ENCODE assay signal across 21 cellular contexts in genomic region chr3:4399476-4399875, GRCh38.
A peak's percentile ranks its signal among the peaks of the same experiment; 100 is the strongest.
DNase-seq lines count a peak whose midpoint lies in the region; ATAC-seq, FAIRE-seq and TF ChIP-seq lines count a peak whose summit lies in the region.
"Had no signal": no experiment of that assay in that cellular context is flagged by ENCODE, and none has a peak within 500 bp of the region (broad histone marks: within the 10 kb centered on the region; RNA-seq: fewer than 3 reads in every experiment).

No MANE protein-coding gene starts in this region.

- no peak for TF ChIP-seq POLR2A in endothelial cell of umbilical vein (IDR thresholded peaks at IDR 0.05; ENCODE audit: low read depth, low read length)

- H3K9me3 ChIP-seq in endothelial cell of umbilical vein (replicated peaks; ENCODE audit: control insufficient read depth, insufficient read depth, low read length), result no peaks in the 10 kb centered on the region
- H3K9me3 ChIP-seq: BLaER1, Caco-2 had no signal

- H3K4me3 Mint-ChIP-seq in activated CD8-positive, alpha-beta T cell treated with anti-CD3 and anti-CD28 coated beads, Interleukin-2, amount 10 ng/mL, durations not matched to agents 7 days and 5 days, result no peak overlapping the region
- H3K4me3 Mint-ChIP-seq in activated CD8-positive, alpha-beta T cell treated with anti-CD3 and anti-CD28 coated beads for 36 hours, result no peak overlapping the region
- H3K4me3 Mint-ChIP-seq in nephron progenitor cell, result no peak overlapping the region
- H3K4me3 Mint-ChIP-seq: B cell; CD4-positive, CD25-positive, alpha-beta regulatory T cell; CD8-positive, alpha-beta T cell had no signal

- H3K4me1 Mint-ChIP-seq in activated CD8-positive, alpha-beta T cell treated with anti-CD3 and anti-CD28 coated beads, Interleukin-2, amount 10 ng/mL, durations not matched to agents 7 days and 5 days (ENCODE audit: low read depth), result peaks cover 39% of the 10 kb centered on the region
- peaks cover 38% of the 10 kb centered on the region for H3K4me1 Mint-ChIP-seq in activated CD8-positive, alpha-beta T cell treated with anti-CD3 and anti-CD28 coated beads for 36 hours (ENCODE audit: low read depth)
- peaks cover 15% of the 10 kb centered on the region for H3K4me1 Mint-ChIP-seq in nephron progenitor cell
- H3K4me1 Mint-ChIP-seq: B cell had no signal

- H3K4me1 ChIP-seq in endothelial cell of umbilical vein (ENCODE audit: control insufficient read depth, extremely low read depth, insufficient read depth, low read length), result peaks cover 39% of the 10 kb centered on the region
- H3K4me1 ChIP-seq: Caco-2 had no signal

- H3K27me3 Mint-ChIP-seq in activated CD8-positive, alpha-beta T cell treated with anti-CD3 and anti-CD28 coated beads, Interleukin-2, amount 10 ng/mL, durations not matched to agents 7 days and 5 days (ENCODE audit: low read depth), result no peaks in the 10 kb centered on the region
- H3K27me3 Mint-ChIP-seq in activated CD8-positive, alpha-beta T cell treated with anti-CD3 and anti-CD28 coated beads for 36 hours, result no peaks in the 10 kb centered on the region
- H3K27me3 Mint-ChIP-seq in nephron progenitor cell (ENCODE audit: low read depth, poor library complexity), result no peaks in the 10 kb centered on the region
- H3K27me3 Mint-ChIP-seq: B cell; CD4-positive, CD25-positive, alpha-beta regulatory T cell had no signal

- FAIRE-seq in endothelial cell of umbilical vein (lab: Jason Lieb, UNC), result peak; percentile 71
- FAIRE-seq: A204.1, G401.6, GM12892, H1 had no signal

- no peak overlapping the region for H3K4me3 ChIP-seq in endothelial cell of umbilical vein (replicated peaks in 1 of 3; ENCODE audit: insufficient read depth in 1 of 3, low read depth in 1 of 3, low read length in 3 of 3)
- H3K4me3 ChIP-seq: BLaER1 had no signal

- intact Hi-C loops in activated CD8-positive, alpha-beta T cell treated with anti-CD3 and anti-CD28 coated beads for 36 hours (cut with micrococcal nuclease), result no loop called here
- intact Hi-C loops in endothelial cell of umbilical vein (cut with micrococcal nuclease), result no loop called here

- peaks cover 0 to 2% of the 10 kb centered on the region in 2 experiments for H3K36me3 ChIP-seq in endothelial cell of umbilical vein (ENCODE audit: control insufficient read depth in 2 of 2, extremely low read depth in 1 of 2, insufficient read depth in 2 of 2, low read length in 2 of 2)

- POLR2A ChIA-PET in activated CD8-positive, alpha-beta T cell treated with anti-CD3 and anti-CD28 coated beads, Interleukin-2, amount 10 ng/mL, durations not matched to agents 7 days and 5 days (lab: Charles Lee), result no interaction called here
- POLR2A ChIA-PET in activated CD8-positive, alpha-beta T cell treated with anti-CD3 and anti-CD28 coated beads for 36 hours (lab: Charles Lee), result interaction anchor here (0.7 kb wide), 1 partner anchor 42 kb away, joined by 3 read pairs; no protein-coding TSS in a partner anchor
- POLR2A ChIA-PET in endothelial cell of umbilical vein (lab: Charles Lee), result no interaction called here

- TF ChIP-seq CTCF in activated CD8-positive, alpha-beta T cell treated with anti-CD3 and anti-CD28 coated beads for 36 hours (IDR thresholded peaks at IDR 0.05), result no peak
- TF ChIP-seq CTCF in endothelial cell of umbilical vein (IDR thresholded peaks at IDR 0.05; ENCODE audit: extremely low read depth in 1 of 2, insufficient read depth in 1 of 2, low read depth in 1 of 2, low read length in 2 of 2) (no peak), nephron progenitor cell (IDR thresholded peaks at IDR 0.05) (no peak)

- no peaks in the 10 kb centered on the region for H3K27me3 ChIP-seq in endothelial cell of umbilical vein (ENCODE audit: control insufficient read depth in 2 of 2, insufficient read depth in 2 of 2, low read length in 2 of 2)
- H3K27me3 ChIP-seq: BLaER1 had no signal

- peaks cover 12% of the 10 kb centered on the region for H3K9me3 Mint-ChIP-seq in activated CD8-positive, alpha-beta T cell treated with anti-CD3 and anti-CD28 coated beads, Interleukin-2, amount 10 ng/mL, durations not matched to agents 7 days and 5 days (ENCODE audit: insufficient read depth)
- H3K9me3 Mint-ChIP-seq in activated CD8-positive, alpha-beta T cell treated with anti-CD3 and anti-CD28 coated beads for 36 hours, result peaks cover 3% of the 10 kb centered on the region
- no peaks in the 10 kb centered on the region for H3K9me3 Mint-ChIP-seq in nephron progenitor cell
- H3K9me3 Mint-ChIP-seq: CD8-positive, alpha-beta T cell had no signal

- H3K4me2 ChIP-seq in endothelial cell of umbilical vein (ENCODE audit: insufficient read depth, low read length), result no peak overlapping the region
- H3K4me2 ChIP-seq: BLaER1 had no signal

- dilution Hi-C loops in endothelial cell of umbilical vein (cut with MboI; ENCODE audit: extremely low pct_ligation_motif_present, low sequenced_read_pairs), result no loop called here

- H3K36me3 Mint-ChIP-seq in activated CD8-positive, alpha-beta T cell treated with anti-CD3 and anti-CD28 coated beads, Interleukin-2, amount 10 ng/mL, durations not matched to agents 7 days and 5 days (ENCODE audit: low read depth), result peaks cover 42% of the 10 kb centered on the region
- peaks cover 22% of the 10 kb centered on the region for H3K36me3 Mint-ChIP-seq in activated CD8-positive, alpha-beta T cell treated with anti-CD3 and anti-CD28 coated beads for 36 hours (ENCODE audit: low read depth)
- peaks cover 70% of the 10 kb centered on the region for H3K36me3 Mint-ChIP-seq in nephron progenitor cell (ENCODE audit: low read depth)

- no peak for DNase-seq in activated CD8-positive, alpha-beta T cell treated with anti-CD3 and anti-CD28 coated beads, Interleukin-2, amount 10 ng/mL, durations not matched to agents 7 days and 5 days
- DNase-seq in activated CD8-positive, alpha-beta T cell treated with anti-CD3 and anti-CD28 coated beads for 36 hours, result no peak
- DNase-seq in endothelial cell of umbilical vein (ENCODE audit: low read depth, low spot score), result peak; percentile 61
- no peak for DNase-seq in nephron progenitor cell
- DNase-seq: Caco-2; CD4-positive, CD25-positive, alpha-beta regulatory T cell; CD8-positive, alpha-beta T cell; DMS153; DND-41; H7; HCEC 1CT had no signal

- H4K20me1 ChIP-seq in endothelial cell of umbilical vein (replicated peaks; ENCODE audit: control insufficient read depth, extremely low read depth, insufficient read depth, low read length), result no peaks in the 10 kb centered on the region
- H4K20me1 ChIP-seq: BLaER1 had no signal

- H3K27ac Mint-ChIP-seq in activated CD8-positive, alpha-beta T cell treated with anti-CD3 and anti-CD28 coated beads, Interleukin-2, amount 10 ng/mL, durations not matched to agents 7 days and 5 days, result peak overlapping the region; percentile 28
- H3K27ac Mint-ChIP-seq in activated CD8-positive, alpha-beta T cell treated with anti-CD3 and anti-CD28 coated beads for 36 hours, result no peak overlapping the region
- H3K27ac Mint-ChIP-seq in nephron progenitor cell, result peak overlapping the region; percentile 3
- H3K27ac Mint-ChIP-seq: B cell; CD4-positive, CD25-positive, alpha-beta regulatory T cell; CD8-positive, alpha-beta T cell had no signal

- H3K79me2 ChIP-seq in endothelial cell of umbilical vein (ENCODE audit: control insufficient read depth, insufficient read depth, low read length), result no peaks in the 10 kb centered on the region

- CTCF ChIA-PET in activated CD8-positive, alpha-beta T cell treated with anti-CD3 and anti-CD28 coated beads, Interleukin-2, amount 10 ng/mL, durations not matched to agents 7 days and 5 days (lab: Charles Lee), result interaction anchor here (2.3 kb wide), 1 partner anchor 10 kb away, joined by 5 read pairs; no protein-coding TSS in a partner anchor
- CTCF ChIA-PET in activated CD8-positive, alpha-beta T cell treated with anti-CD3 and anti-CD28 coated beads for 36 hours (lab: Charles Lee), result no interaction called here
- CTCF ChIA-PET in endothelial cell of umbilical vein (lab: Charles Lee), result no interaction called here

- H3K27ac ChIP-seq in endothelial cell of umbilical vein (ENCODE audit: insufficient read depth, low read depth, low read length), result peak overlapping the region; percentile 0
- H3K27ac ChIP-seq: 22Rv1, BLaER1, C4-2B had no signal

- ATAC-seq in activated CD8-positive, alpha-beta T cell treated with anti-CD3 and anti-CD28 coated beads, Interleukin-2, amount 10 ng/mL, durations not matched to agents 7 days and 5 days, result no peak
- ATAC-seq in activated CD8-positive, alpha-beta T cell treated with anti-CD3 and anti-CD28 coated beads for 36 hours, result no peak
- ATAC-seq in GM18870 (IDR thresholded peaks at IDR 0.05; ENCODE audit: unreplicated experiment), result no peak
- ATAC-seq in GM18502 (IDR thresholded peaks at IDR 0.05; ENCODE audit: poor library complexity, unreplicated experiment), result no peak
- ATAC-seq: CD8-positive, alpha-beta T cell had no signal

- no peak overlapping the region for H2AFZ ChIP-seq in endothelial cell of umbilical vein (ENCODE audit: low read depth, low read length)

- H3K9ac ChIP-seq in endothelial cell of umbilical vein (replicated peaks; ENCODE audit: extremely low read depth, insufficient read depth, low read length), result no peak overlapping the region
- H3K9ac ChIP-seq: BLaER1 had no signal

- no peaks in the 10 kb centered on the region for H3K9me1 ChIP-seq in endothelial cell of umbilical vein (replicated peaks; ENCODE audit: control insufficient read depth, extremely low read depth, insufficient read depth, low read length)

- no TSS peak for BruUV-seq in endothelial cell of umbilical vein (replicated peaks; lab: Mats Ljungman, UMichigan)

TF ChIP-seq in endothelial cell of umbilical vein, 7 proteins besides CTCF, POLR2A, EP300 and RAD21:
- no peak for TF ChIP-seq JUN (IDR thresholded peaks at IDR 0.05; ENCODE audit: borderline replicate concordance, insufficient read depth, insufficient read length, low read depth)
- TF ChIP-seq POLR2AphosphoS5 (IDR thresholded peaks at IDR 0.05; ENCODE audit: insufficient read depth, low read depth, low read length), result no peak
- no peak for TF ChIP-seq MYC (IDR thresholded peaks at IDR 0.05; ENCODE audit: low read depth, low read length)
- TF ChIP-seq GATA2 (IDR thresholded peaks at IDR 0.05; ENCODE audit: insufficient read depth, insufficient read length, low read depth, low read length), result no peak
- no peak for TF ChIP-seq EZH2 (IDR thresholded peaks at IDR 0.05; ENCODE audit: borderline replicate concordance, low read depth, low read length, severe bottlenecking)
- TF ChIP-seq MAX (IDR thresholded peaks at IDR 0.05; ENCODE audit: insufficient read depth, insufficient read length), result no peak
- TF ChIP-seq FOS (IDR thresholded peaks at IDR 0.05; ENCODE audit: borderline replicate concordance, insufficient read depth, low read length), result no peak
